Comparison of ENCODE assay signal across 7 cellular contexts in genomic region chr9:70924905-70925547, GRCh38.
A peak's percentile ranks its signal among the peaks of the same experiment; 100 is the strongest.
DNase-seq lines count a peak whose midpoint lies in the region; ATAC-seq and TF ChIP-seq lines count a peak whose summit lies in the region.

No MANE protein-coding gene starts in this region.

- TF ChIP-seq POLR2A in body of pancreas (IDR thresholded peaks at IDR 0.05) = no peak

- H3K27me3 Mint-ChIP-seq in stimulated activated memory B cell treated with anti-CD40 and anti-IgM and Interleukin-4, amounts not matched to agents 10 μg/mL and 1 μg/mL and 100 μg/mL, for 72 hours = no peaks in the 10 kb centered on the region

- no peaks in the 10 kb centered on the region for H3K9me3 ChIP-seq in body of pancreas

- H3K4me1 ChIP-seq in body of pancreas = peaks cover 8% of the 10 kb centered on the region

- DNase-seq in G401 (ENCODE audit: low spot score) = peak; percentile 91
- DNase-seq in NCI-H524 treated with DMSO at 0.1 percent for 48 hours (lab: John Stamatoyannopoulos, UW) = peak; percentile 38
- DNase-seq in body of pancreas = peak; percentile 32 to 71 (median 56)
- DNase-seq in inferior parietal cortex (ENCODE audit: extremely low spot score) = peak; percentile 78

- H3K27me3 ChIP-seq in body of pancreas = no peaks in the 10 kb centered on the region

- no peak overlapping the region for H3K27ac ChIP-seq in body of pancreas

- intact Hi-C loops in body of pancreas (cut with DNase I) = loop anchor here (5.0 kb wide), 1 partner anchor 327 kb away; no protein-coding TSS in a partner anchor

- in situ Hi-C loops in G401 (cut with HindIII; ENCODE audit: low sequenced_read_pairs) = no loop called here

- WGBS in body of pancreas, 2 donors = 6 to 7% methylated on average over 9 of the region's 9 CpGs

- TF ChIP-seq CTCF in body of pancreas (IDR thresholded peaks at IDR 0.05) = peak; percentile 51 to 84 (median 77)

- H3K36me3 ChIP-seq in body of pancreas (replicated peaks in 1 of 2; ENCODE audit: insufficient read depth in 1 of 2, low read depth in 2 of 2) = no peaks in the 10 kb centered on the region

- H3K36me3 Mint-ChIP-seq in stimulated activated memory B cell treated with anti-CD40 and anti-IgM and Interleukin-4, amounts not matched to agents 10 μg/mL and 1 μg/mL and 100 μg/mL, for 72 hours = no peaks in the 10 kb centered on the region

- no peaks in the 10 kb centered on the region for H3K4me1 Mint-ChIP-seq in stimulated activated memory B cell treated with anti-CD40 and anti-IgM and Interleukin-4, amounts not matched to agents 10 μg/mL and 1 μg/mL and 100 μg/mL, for 72 hours

- H3K9me3 Mint-ChIP-seq in stimulated activated memory B cell treated with anti-CD40 and anti-IgM and Interleukin-4, amounts not matched to agents 10 μg/mL and 1 μg/mL and 100 μg/mL, for 72 hours = peaks cover 2% of the 10 kb centered on the region

- no peak overlapping the region for H3K4me3 Mint-ChIP-seq in stimulated activated memory B cell treated with anti-CD40 and anti-IgM and Interleukin-4, amounts not matched to agents 10 μg/mL and 1 μg/mL and 100 μg/mL, for 72 hours

- H3K4me3 ChIP-seq in body of pancreas = no peak overlapping the region

- peak; percentile 91 for ATAC-seq in GM19452 (IDR thresholded peaks at IDR 0.05; ENCODE audit: unreplicated experiment)
- peak; percentile 81 for ATAC-seq in HG03457 (IDR thresholded peaks at IDR 0.05; ENCODE audit: unreplicated experiment)
- peak; percentile 88 for ATAC-seq in body of pancreas
- ATAC-seq in stimulated activated memory B cell treated with anti-CD40 and anti-IgM and Interleukin-4, amounts not matched to agents 10 μg/mL and 1 μg/mL and 100 μg/mL, for 72 hours = peak; percentile 57

- H3K27ac Mint-ChIP-seq in stimulated activated memory B cell treated with anti-CD40 and anti-IgM and Interleukin-4, amounts not matched to agents 10 μg/mL and 1 μg/mL and 100 μg/mL, for 72 hours = no peak overlapping the region

Comparison
In these comparisons a context has a peak if more than half of its experiments do, and no peak if none do; other contexts are left out.
1. DNase-seq: peak in every context shown above with its lines; median percentile 91 in G401; 78 in inferior parietal cortex; 56 in body of pancreas; 38 in NCI-H524 treated with DMSO at 0.1 percent for 48 hours.